ENCODE assay signal across 12 cellular contexts in the genomic region with DNA sequence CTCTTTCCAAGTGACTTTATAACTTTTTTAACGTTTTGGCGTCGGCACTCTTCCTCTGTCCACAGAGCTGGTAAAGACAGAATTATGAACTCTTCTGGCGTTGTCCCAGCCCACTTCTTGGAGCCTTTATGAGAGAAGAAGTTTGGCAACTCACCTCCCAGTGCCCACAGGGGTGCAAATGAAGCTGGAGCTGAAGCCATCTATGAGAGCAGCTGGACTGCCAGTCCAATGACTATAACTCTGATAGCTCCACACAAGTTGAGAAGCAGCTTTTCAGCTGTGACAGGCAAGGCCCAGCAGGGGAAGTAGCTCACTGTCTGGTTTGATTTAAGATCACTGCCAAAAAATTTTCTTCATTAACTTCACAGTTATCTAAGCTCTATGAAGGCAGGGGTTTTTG. TPM values are rescaled to one million over a fixed set of nuclear protein-coding genes. Genes with fewer than 3 reads are reported as not detected.
DNase-seq lines count a peak whose midpoint lies in the region; ATAC-seq and TF ChIP-seq lines count a peak whose summit lies in the region.
"Had no signal": no experiment of that assay in that cellular context is flagged by ENCODE, and none has a peak within 500 bp of the region (broad histone marks: within the 10 kb centered on the region; RNA-seq: fewer than 3 reads in every experiment).

No MANE protein-coding gene starts in this region.

- no peak for TF ChIP-seq EP300 in suprapubic skin (IDR thresholded peaks at IDR 0.05)

- H3K4me3 ChIP-seq in ascending aorta (no peak overlapping the region), suprapubic skin (no peak overlapping the region)
- H3K4me3 ChIP-seq: upper lobe of left lung had no signal

- no peaks in the 10 kb centered on the region for H3K36me3 ChIP-seq in ascending aorta
- no peaks in the 10 kb centered on the region for H3K36me3 ChIP-seq in suprapubic skin
- H3K36me3 ChIP-seq: neutrophil, upper lobe of left lung had no signal

- TF ChIP-seq POLR2A in suprapubic skin (IDR thresholded peaks at IDR 0.05) (no peak), erythroblast (IDR thresholded peaks at IDR 0.05; ENCODE audit: low read length) (no peak)

- WGBS in suprapubic skin = 54% methylated on average over 4 of the region's 4 CpGs

- H3K27ac ChIP-seq in ascending aorta (peak overlapping the region; percentile 75 to 78), suprapubic skin (peak overlapping the region; percentile 25)
- H3K27ac ChIP-seq: neutrophil, RWPE1 had no signal

- TF ChIP-seq CTCF in ascending aorta (IDR thresholded peaks at IDR 0.05) (peak in 1 of 3 experiments; percentile 9), suprapubic skin (IDR thresholded peaks at IDR 0.05) (no peak)

- H3K27me3 ChIP-seq in ascending aorta (no peaks in the 10 kb centered on the region), suprapubic skin (no peaks in the 10 kb centered on the region)
- H3K27me3 ChIP-seq: upper lobe of left lung had no signal

- peak; percentile 25 for DNase-seq in NCI-H748 (lab: John Stamatoyannopoulos, UW; ENCODE audit: unreplicated experiment)
- DNase-seq in NCI-H748 treated with DMSO at 0.1 percent for 48 hours (lab: John Stamatoyannopoulos, UW) = no peak
- DNase-seq in ascending aorta (ENCODE audit: low spot score in 2 of 2) = peak in 1 of 2 donors; percentile 68
- peak; percentile 9 for DNase-seq in kidney glomerular epithelial cell (lab: John Stamatoyannopoulos, UW)
- no peak for DNase-seq in suprapubic skin (ENCODE audit: low spot score in 2 of 2)
- no peak for DNase-seq in erythroblast (lab: John Stamatoyannopoulos, UW)
- DNase-seq: cortex of kidney had no signal

- H3K9me3 ChIP-seq in ascending aorta = no peaks in the 10 kb centered on the region
- H3K9me3 ChIP-seq in suprapubic skin = no peaks in the 10 kb centered on the region
- H3K9me3 ChIP-seq: neutrophil, upper lobe of left lung had no signal

- H3K4me1 ChIP-seq in ascending aorta (peaks cover 0 to 10% of the 10 kb centered on the region in 2 donors), suprapubic skin (peaks cover 7% of the 10 kb centered on the region)

- intact Hi-C loops in ascending aorta (cut with DNase I) = no loop called here

- ATAC-seq in GM18520 (IDR thresholded peaks at IDR 0.05; ENCODE audit: unreplicated experiment) (no peak), GM18858 (IDR thresholded peaks at IDR 0.05; ENCODE audit: unreplicated experiment) (no peak)

RNA-seq across cellular contexts. Expression of a gene that starts 23.5 kb away (rescaled TPM):
- total RNA-seq in ascending aorta (39.1 TPM), suprapubic skin (10 to 100 TPM; 23.1 to 43.4 (median 34.9) TPM)

Comparison
In these comparisons a context has a peak if more than half of its experiments do, and no peak if none do; other contexts are left out.
1. DNase-seq: peak in NCI-H748 (single experiment) and kidney glomerular epithelial cell (single experiment); none in NCI-H748 treated with DMSO at 0.1 percent for 48 hours (single experiment), suprapubic skin (0 of 2) and erythroblast (0 of 2).